In the genomic region with DNA sequence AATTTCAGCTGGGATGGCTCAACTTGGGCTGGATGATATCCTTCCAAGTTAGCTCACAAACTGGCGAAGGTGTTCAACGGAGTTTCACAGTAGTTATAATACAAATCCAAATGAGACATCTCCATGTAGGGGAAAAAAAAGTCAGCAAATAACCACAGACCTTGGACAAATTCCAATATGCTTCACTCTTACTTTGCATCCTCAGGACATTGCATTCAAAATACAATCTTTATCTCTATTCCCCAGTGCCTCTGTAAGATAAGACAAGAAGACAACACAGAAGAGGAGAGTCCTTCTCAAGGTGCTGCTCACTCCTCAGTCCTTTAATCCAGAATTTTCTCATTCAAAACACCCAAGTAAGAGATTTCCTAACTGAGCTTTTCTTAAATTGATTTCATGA, we compare ENCODE assay signal across 31 cellular contexts.
"Had no signal": no experiment of that assay in that cellular context is flagged by ENCODE, and none has a peak within 500 bp of the region (broad histone marks: within the 10 kb centered on the region; RNA-seq: fewer than 3 reads in every experiment).

No MANE protein-coding gene starts in this region.

- ATAC-seq: activated CD8-positive, alpha-beta T cell treated with anti-CD3 and anti-CD28 coated beads for 36 hours; activated naive CD8-positive, alpha-beta T cell treated with anti-CD3 and anti-CD28 coated beads, Interleukin-2, amount 50 U/mL, for 24 hours; activated T-cell treated with anti-CD3 and anti-CD28 coated beads, Interleukin-2, amount 50 U/mL, for 4 hours; activated T-helper 17 cell treated with anti-CD3 and anti-CD28 coated beads, Interleukin-2, amount 50 U/mL, for 72 hours; body of pancreas; effector memory CD8-positive, alpha-beta T cell; foreskin keratinocyte; gastrocnemius medialis; heart left ventricle; WTC11 had no signal

- H3K27ac ChIP-seq: adrenal gland, body of pancreas, esophagus muscularis mucosa, foreskin keratinocyte, gastrocnemius medialis, heart left ventricle, VCaP had no signal

- H3K4me1 ChIP-seq: adrenal gland, body of pancreas, esophagus muscularis mucosa, foreskin keratinocyte, gastrocnemius medialis, heart left ventricle had no signal

- H3K27me3 ChIP-seq: adrenal gland, body of pancreas, esophagus muscularis mucosa, foreskin keratinocyte, gastrocnemius medialis, heart left ventricle had no signal

- DNase-seq: activated CD4-positive, alpha-beta T cell treated with anti-CD3 and anti-CD28 coated beads for 48 hours; activated CD4-positive, alpha-beta T cell treated with anti-CD3 and anti-CD28 coated beads, Interleukin-2, amount 50 U/mL, for 1 hour; activated CD4-positive, alpha-beta T cell treated with anti-CD3 and anti-CD28 coated beads, Interleukin-2, amount 50 U/mL, for 48 hours; activated CD8-positive, alpha-beta memory T cell treated with anti-CD3 and anti-CD28 coated beads for 24 hours; activated CD8-positive, alpha-beta T cell treated with anti-CD3 and anti-CD28 coated beads for 36 hours; activated effector memory CD4-positive, alpha-beta T cell treated with Interleukin-2 at 50 U/mL for 16 hours; activated gamma-delta T cell treated with Interleukin-2 at 50 U/mL for 16 hours; activated naive CD4-positive, alpha-beta T cell treated with anti-CD3 and anti-CD28 coated beads for 36 hours; activated naive CD8-positive, alpha-beta T cell treated with anti-CD3 and anti-CD28 coated beads for 36 hours; activated naive CD8-positive, alpha-beta T cell treated with anti-CD3 and anti-CD28 coated beads, Interleukin-2, amount 50 U/mL, for 24 hours; activated T-cell treated with anti-CD3 and anti-CD28 coated beads, Interleukin-2, amount 50 U/mL, for 4 hours; adrenal gland; amygdala; aorta; body of pancreas; caudate nucleus; cortex of kidney; dermis blood vessel endothelial cell; effector CD4-positive, alpha-beta T cell; effector memory CD8-positive, alpha-beta T cell; foreskin keratinocyte; gastrocnemius medialis; glutamatergic neuron; heart left ventricle; T-helper 2 cell had no signal

- H3K36me3 ChIP-seq: adrenal gland, esophagus muscularis mucosa, gastrocnemius medialis, heart left ventricle had no signal

- FAIRE-seq: colon, TTC549 had no signal

- H3K4me3 ChIP-seq: adrenal gland, body of pancreas, esophagus muscularis mucosa, gastrocnemius medialis, heart left ventricle had no signal

- H3K9me3 ChIP-seq: adrenal gland, body of pancreas, esophagus muscularis mucosa, gastrocnemius medialis, heart left ventricle had no signal
